ENCODE assay signal across 8 cellular contexts in the genomic region with DNA sequence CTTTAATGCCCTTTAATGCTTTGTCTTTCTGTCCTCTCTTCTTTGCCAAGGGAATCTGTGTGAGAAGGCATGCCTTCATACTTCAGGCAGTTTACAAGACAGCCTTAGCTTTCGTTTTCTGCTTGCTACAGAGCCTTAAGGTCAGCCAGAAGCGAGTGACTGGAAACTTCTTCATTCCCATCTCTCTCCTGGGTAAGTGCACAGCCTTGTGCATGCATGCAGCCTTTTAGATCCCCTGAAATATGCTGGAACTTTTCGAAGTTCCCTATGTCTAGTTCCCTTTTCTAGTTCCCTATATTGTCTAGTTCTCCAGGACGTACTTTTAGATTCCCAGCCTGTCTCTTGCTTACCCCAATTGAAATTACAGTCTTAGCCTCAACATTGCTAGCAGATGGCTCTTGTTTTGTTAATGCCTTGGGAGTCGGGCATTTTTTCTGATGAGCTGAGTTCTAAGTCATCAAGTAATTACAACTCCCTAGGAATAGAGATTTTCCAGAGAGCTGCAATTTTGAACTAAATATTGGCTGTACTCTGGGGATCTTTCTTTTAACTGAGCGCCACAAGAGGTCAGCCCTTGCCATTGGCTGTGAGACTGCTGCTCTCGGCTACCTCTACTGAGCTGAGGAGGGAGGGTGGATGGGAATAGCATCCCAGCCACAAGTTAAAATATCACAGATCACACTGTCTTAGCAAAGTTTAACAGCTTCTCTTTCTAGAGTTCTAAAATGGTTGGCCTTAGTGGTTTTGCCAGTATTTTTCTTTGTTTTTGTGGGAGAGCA. TPM values are rescaled to one million over a fixed set of nuclear protein-coding genes. Genes with fewer than 3 reads are reported as not detected.
A peak's percentile ranks its signal among the peaks of the same experiment; 100 is the strongest.
DNase-seq lines count a peak whose midpoint lies in the region; ATAC-seq and TF ChIP-seq lines count a peak whose summit lies in the region.

No MANE protein-coding gene starts in this region.

- H3K36me3 ChIP-seq in Panc1 (ENCODE audit: control insufficient read depth, insufficient read depth, low read length) (no peaks in the 10 kb centered on the region), lower lobe of right lung (no peaks in the 10 kb centered on the region), tibial artery (no peaks in the 10 kb centered on the region)

- no peaks in the 10 kb centered on the region for H3K27me3 Mint-ChIP-seq in chondrocyte (ENCODE audit: low read depth)

- H3K4me3 Mint-ChIP-seq in chondrocyte (ENCODE audit: unreplicated experiment): peak overlapping the region; percentile 28

- in situ Hi-C loops in GM13977 (cut with MboI; ENCODE audit: low pct_unique_long_range_greater_than_20kb, low sequenced_read_pairs, unreplicated experiment) (no loop called here), Panc1 (cut with HindIII; ENCODE audit: low pct_unique_long_range_greater_than_20kb, low sequenced_read_pairs) (no loop called here)

- BruUV-seq in Panc1 (replicated peaks; lab: Mats Ljungman, UMichigan): no TSS peak

- H3K9me3 ChIP-seq in Panc1 (ENCODE audit: control insufficient read depth, insufficient read depth, low read depth, low read length) (no peaks in the 10 kb centered on the region), lower lobe of right lung (no peaks in the 10 kb centered on the region), tibial artery (no peaks in the 10 kb centered on the region)

- no peak overlapping the region for H3K27ac Mint-ChIP-seq in chondrocyte (ENCODE audit: unreplicated experiment)

- ATAC-seq in Panc1 (peak; percentile 96), lower lobe of right lung (peak; percentile 82 to 87), HG02970 (IDR thresholded peaks at IDR 0.05; ENCODE audit: low FRiP score, unreplicated experiment) (no peak)

- TF ChIP-seq CTCF in GM13977 (IDR thresholded peaks at IDR 0.05; ENCODE audit: extremely low read depth, insufficient read depth, missing control alignments) (peak; percentile 36), Panc1 (IDR thresholded peaks at IDR 0.05) (peak; percentile 63), chondrocyte (IDR thresholded peaks at IDR 0.05) (peak; percentile 56), lower lobe of right lung (IDR thresholded peaks at IDR 0.05) (peak; percentile 14), tibial artery (IDR thresholded peaks at IDR 0.05) (peak; percentile 18 to 44)

- H3K36me3 Mint-ChIP-seq in chondrocyte (ENCODE audit: low read depth): no peaks in the 10 kb centered on the region

- H3K27ac ChIP-seq in Panc1 (ENCODE audit: low read length): peak overlapping the region; percentile 61
- peak overlapping the region; percentile 71 for H3K27ac ChIP-seq in lower lobe of right lung
- H3K27ac ChIP-seq in tibial artery: peak overlapping the region; percentile 55 to 71

- intact Hi-C loops in Panc1 (cut with micrococcal nuclease; ENCODE audit: unreplicated experiment): no loop called here
- intact Hi-C loops in lower lobe of right lung (cut with DNase I): no loop called here
- intact Hi-C loops in tibial artery (cut with DNase I; ENCODE audit: low total_unique reads): loop anchor here (5.0 kb wide), 1 partner anchor 65 kb away; no protein-coding TSS in a partner anchor

- DNase-seq in AG08395 (ENCODE audit: low spot score) (peak; percentile 56), GM13977 (ENCODE audit: low spot score) (peak; percentile 28), Panc1 (ENCODE audit: low read depth, low spot score) (no peak), chondrocyte (ENCODE audit: low spot score) (no peak), lower lobe of right lung (no peak), tibial artery (peak in 1 of 2 donors; percentile 48)
- DNase-seq in stimulated activated CD4-positive, alpha-beta T cell treated with anti-CD3 and anti-CD28 coated beads, Interleukin-2, amount 100 ng/mL, for 24 hours: no peak

- peaks cover 29% of the 10 kb centered on the region for H3K4me1 Mint-ChIP-seq in chondrocyte (ENCODE audit: low read depth)

- POLR2A ChIA-PET in Panc1 (lab: Charles Lee): no interaction called here

- H3K9me3 Mint-ChIP-seq in chondrocyte (ENCODE audit: low read depth): no peaks in the 10 kb centered on the region

- CTCF ChIA-PET in Panc1 (lab: Charles Lee): interaction anchor here (0.6 to 1.1 kb wide), 5 partner anchors 9 to 135 kb away, joined by 3 to 5 read pairs (median 3); no protein-coding TSS in a partner anchor

- H3K27me3 ChIP-seq in Panc1 (ENCODE audit: control insufficient read depth, insufficient read depth, low read length) (no peaks in the 10 kb centered on the region), lower lobe of right lung (ENCODE audit: low read depth) (no peaks in the 10 kb centered on the region), tibial artery (no peaks in the 10 kb centered on the region)

- H3K4me1 ChIP-seq in Panc1 (ENCODE audit: control insufficient read depth, insufficient read depth, low read length): no peaks in the 10 kb centered on the region; the same call in 1 of the 2 replicates
- H3K4me1 ChIP-seq in lower lobe of right lung: peaks cover 35% of the 10 kb centered on the region
- H3K4me1 ChIP-seq in tibial artery: peaks cover 0 to 12% (median 0%) of the 10 kb centered on the region in 4 donors

- H3K4me3 ChIP-seq in Panc1 (ENCODE audit: low read depth in 2 of 2, low read length in 2 of 2) (peak overlapping the region; percentile 35 to 52), lower lobe of right lung (peak overlapping the region; percentile 40), tibial artery (peak overlapping the region; percentile 41 to 48)

RNA-seq across cellular contexts. Expression of a gene that starts 22.7 kb away (rescaled TPM):
- total RNA-seq in Panc1 (2021; ENCODE audit: unreplicated experiment): 7.4 TPM
- 3.4 TPM for polyA plus RNA-seq in Panc1 (2012; ENCODE audit: insufficient read length)
- total RNA-seq in chondrocyte: 11.9 to 13.3 TPM (median 13.1 TPM) in 3 replicates
- total RNA-seq in lower lobe of right lung: 21.3 TPM

RNA-seq across cellular contexts. Expression of a gene that starts 51.3 kb away (rescaled TPM):
- total RNA-seq in Panc1 (2021; ENCODE audit: unreplicated experiment) (25.8 TPM), chondrocyte (45.5 to 51.1 TPM (median 48.3 TPM) in 3 replicates), lower lobe of right lung (49.4 TPM)
- polyA plus RNA-seq in Panc1 (2012; ENCODE audit: insufficient read length): 8.7 TPM

Comparison
In these comparisons a context has a peak if more than half of its experiments do, and no peak if none do; other contexts are left out.
1. DNase-seq: peak in AG08395 (single experiment) and GM13977 (single experiment); none in Panc1 (single experiment), chondrocyte (single experiment), lower lobe of right lung (single experiment) and stimulated activated CD4-positive, alpha-beta T cell treated with anti-CD3 and anti-CD28 coated beads, Interleukin-2, amount 100 ng/mL, for 24 hours (0 of 2).
2. Peak in every context shown above with its lines, with median percentiles within 50 percentile points of each other: CTCF ChIP-seq, H3K27ac ChIP-seq and H3K4me3 ChIP-seq.